Comparison of ENCODE assay signal across 1 cellular context in the genomic region with DNA sequence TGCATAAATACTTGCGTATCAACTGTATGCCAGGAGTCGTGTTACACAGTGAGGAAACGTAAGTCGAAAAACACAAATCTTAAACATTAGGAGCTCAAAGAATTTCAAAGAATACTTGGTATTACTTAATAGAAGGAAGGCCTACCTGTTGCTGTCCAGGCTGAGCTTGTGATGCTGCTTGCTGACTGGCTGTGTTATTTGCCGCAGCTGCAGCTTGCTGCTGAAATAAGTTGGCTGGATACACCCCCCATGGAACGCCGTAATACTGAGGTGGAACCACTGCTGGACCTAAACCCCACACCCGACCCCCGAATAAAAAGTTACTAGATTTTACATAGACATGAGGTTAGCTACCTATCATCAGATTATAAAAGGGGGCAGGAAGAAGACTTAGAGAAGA.
TF ChIP-seq lines count a peak whose summit lies in the region.

No MANE protein-coding gene starts in this region.

TF ChIP-seq in GM23338, 12 proteins besides CTCF, POLR2A, EP300 and RAD21 (continued from another document):
- TF ChIP-seq, protein P1, sequence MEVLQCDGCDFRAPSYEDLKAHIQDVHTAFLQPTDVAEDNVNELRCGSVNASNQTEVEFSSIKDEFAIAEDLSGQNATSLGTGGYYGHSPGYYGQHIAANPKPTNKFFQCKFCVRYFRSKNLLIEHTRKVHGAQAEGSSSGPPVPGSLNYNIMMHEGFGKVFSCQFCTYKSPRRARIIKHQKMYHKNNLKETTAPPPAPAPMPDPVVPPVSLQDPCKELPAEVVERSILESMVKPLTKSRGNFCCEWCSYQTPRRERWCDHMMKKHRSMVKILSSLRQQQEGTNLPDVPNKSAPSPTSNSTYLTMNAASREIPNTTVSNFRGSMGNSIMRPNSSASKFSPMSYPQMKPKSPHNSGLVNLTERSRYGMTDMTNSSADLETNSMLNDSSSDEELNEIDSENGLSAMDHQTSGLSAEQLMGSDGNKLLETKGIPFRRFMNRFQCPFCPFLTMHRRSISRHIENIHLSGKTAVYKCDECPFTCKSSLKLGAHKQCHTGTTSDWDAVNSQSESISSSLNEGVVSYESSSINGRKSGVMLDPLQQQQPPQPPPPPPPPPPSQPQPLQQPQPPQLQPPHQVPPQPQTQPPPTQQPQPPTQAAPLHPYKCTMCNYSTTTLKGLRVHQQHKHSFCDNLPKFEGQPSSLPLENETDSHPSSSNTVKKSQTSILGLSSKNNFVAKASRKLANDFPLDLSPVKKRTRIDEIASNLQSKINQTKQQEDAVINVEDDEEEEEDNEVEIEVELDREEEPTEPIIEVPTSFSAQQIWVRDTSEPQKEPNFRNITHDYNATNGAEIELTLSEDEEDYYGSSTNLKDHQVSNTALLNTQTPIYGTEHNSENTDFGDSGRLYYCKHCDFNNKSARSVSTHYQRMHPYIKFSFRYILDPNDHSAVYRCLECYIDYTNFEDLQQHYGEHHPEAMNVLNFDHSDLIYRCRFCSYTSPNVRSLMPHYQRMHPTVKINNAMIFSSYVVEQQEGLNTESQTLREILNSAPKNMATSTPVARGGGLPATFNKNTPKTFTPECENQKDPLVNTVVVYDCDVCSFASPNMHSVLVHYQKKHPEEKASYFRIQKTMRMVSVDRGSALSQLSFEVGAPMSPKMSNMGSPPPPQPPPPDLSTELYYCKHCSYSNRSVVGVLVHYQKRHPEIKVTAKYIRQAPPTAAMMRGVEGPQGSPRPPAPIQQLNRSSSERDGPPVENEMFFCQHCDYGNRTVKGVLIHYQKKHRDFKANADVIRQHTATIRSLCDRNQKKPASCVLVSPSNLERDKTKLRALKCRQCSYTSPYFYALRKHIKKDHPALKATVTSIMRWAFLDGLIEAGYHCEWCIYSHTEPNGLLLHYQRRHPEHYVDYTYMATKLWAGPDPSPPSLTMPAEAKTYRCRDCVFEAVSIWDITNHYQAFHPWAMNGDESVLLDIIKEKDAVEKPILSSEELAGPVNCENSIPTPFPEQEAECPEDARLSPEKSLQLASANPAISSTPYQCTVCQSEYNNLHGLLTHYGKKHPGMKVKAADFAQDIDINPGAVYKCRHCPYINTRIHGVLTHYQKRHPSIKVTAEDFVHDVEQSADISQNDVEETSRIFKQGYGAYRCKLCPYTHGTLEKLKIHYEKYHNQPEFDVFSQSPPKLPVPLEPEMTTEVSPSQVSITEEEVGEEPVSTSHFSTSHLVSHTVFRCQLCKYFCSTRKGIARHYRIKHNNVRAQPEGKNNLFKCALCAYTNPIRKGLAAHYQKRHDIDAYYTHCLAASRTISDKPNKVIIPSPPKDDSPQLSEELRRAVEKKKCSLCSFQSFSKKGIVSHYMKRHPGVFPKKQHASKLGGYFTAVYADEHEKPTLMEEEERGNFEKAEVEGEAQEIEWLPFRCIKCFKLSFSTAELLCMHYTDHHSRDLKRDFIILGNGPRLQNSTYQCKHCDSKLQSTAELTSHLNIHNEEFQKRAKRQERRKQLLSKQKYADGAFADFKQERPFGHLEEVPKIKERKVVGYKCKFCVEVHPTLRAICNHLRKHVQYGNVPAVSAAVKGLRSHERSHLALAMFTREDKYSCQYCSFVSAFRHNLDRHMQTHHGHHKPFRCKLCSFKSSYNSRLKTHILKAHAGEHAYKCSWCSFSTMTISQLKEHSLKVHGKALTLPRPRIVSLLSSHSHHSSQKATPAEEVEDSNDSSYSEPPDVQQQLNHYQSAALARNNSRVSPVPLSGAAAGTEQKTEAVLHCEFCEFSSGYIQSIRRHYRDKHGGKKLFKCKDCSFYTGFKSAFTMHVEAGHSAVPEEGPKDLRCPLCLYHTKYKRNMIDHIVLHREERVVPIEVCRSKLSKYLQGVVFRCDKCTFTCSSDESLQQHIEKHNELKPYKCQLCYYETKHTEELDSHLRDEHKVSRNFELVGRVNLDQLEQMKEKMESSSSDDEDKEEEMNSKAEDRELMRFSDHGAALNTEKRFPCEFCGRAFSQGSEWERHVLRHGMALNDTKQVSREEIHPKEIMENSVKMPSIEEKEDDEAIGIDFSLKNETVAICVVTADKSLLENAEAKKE (CRISPR knock-in tag; IDR thresholded peaks at IDR 0.05): no peak
